Comparison of ENCODE assay signal across 8 cellular contexts in genomic region chrX:21985332-21985777, GRCh38. TPM values are rescaled to one million over a fixed set of nuclear protein-coding genes. Genes with fewer than 3 reads are reported as not detected.
A peak's percentile ranks its signal among the peaks of the same experiment; 100 is the strongest.
DNase-seq lines count a peak whose midpoint lies in the region; ATAC-seq, FAIRE-seq and TF ChIP-seq lines count a peak whose summit lies in the region.

No MANE protein-coding gene starts in this region.

- peaks cover 1% of the 10 kb centered on the region for H3K36me3 ChIP-seq in bronchial epithelial cell (ENCODE audit: control insufficient read depth, insufficient read depth, low read length)
- peaks cover 0 to 24% of the 10 kb centered on the region in 2 donors for H3K36me3 ChIP-seq in kidney (ENCODE audit: control insufficient read depth in 1 of 2, insufficient read depth in 2 of 2, low read length in 2 of 2)

- no peaks in the 10 kb centered on the region for H3K9me3 ChIP-seq in kidney (ENCODE audit: control insufficient read depth in 1 of 2, low read length in 2 of 2)

- no peaks in the 10 kb centered on the region for H3K9me3 Mint-ChIP-seq in WTC11

- H3K36me3 Mint-ChIP-seq in WTC11: peaks cover 28% of the 10 kb centered on the region

- CTCF ChIA-PET in WTC11 (lab: Charles Lee): interaction anchor here (0.6 to 1.5 kb wide), 29 partner anchors 10 to 1243 kb away, joined by 3 to 20 read pairs (median 5); no protein-coding TSS in a partner anchor

- H3K9ac ChIP-seq in kidney (ENCODE audit: low read length in 2 of 2): no peak overlapping the region

- POLR2A ChIA-PET in WTC11 (lab: Charles Lee): no interaction called here

- no peaks in the 10 kb centered on the region for H3K27me3 Mint-ChIP-seq in WTC11 (ENCODE audit: low read depth)

- intact Hi-C loops in kidney (cut with DNase I): no loop called here

- no peak overlapping the region for H3K4me3 Mint-ChIP-seq in WTC11

- FAIRE-seq in bronchial epithelial cell (lab: Jason Lieb, UNC) (peak; percentile 62), kidney (lab: Jason Lieb, UNC) (peak; percentile 99)

- H3K27ac ChIP-seq in kidney (ENCODE audit: low read depth in 2 of 2, low read length in 2 of 2): no peak overlapping the region

- peak; percentile 61 for TF ChIP-seq CTCF in WTC11 (IDR thresholded peaks at IDR 0.05)
- TF ChIP-seq CTCF in bronchial epithelial cell (IDR thresholded peaks at IDR 0.05; ENCODE audit: insufficient read depth, low read length, severe bottlenecking): peak; percentile 58
- TF ChIP-seq CTCF in kidney (IDR thresholded peaks at IDR 0.05; ENCODE audit: borderline replicate concordance, extremely low read depth, insufficient read depth): peak; percentile 80

- ATAC-seq in GM19035 (IDR thresholded peaks at IDR 0.05; ENCODE audit: unreplicated experiment) (peak; percentile 87), HG03159 (IDR thresholded peaks at IDR 0.05; ENCODE audit: unreplicated experiment) (peak; percentile 96), WTC11 (peak; percentile 92)

- H3K27me3 ChIP-seq in bronchial epithelial cell (ENCODE audit: control insufficient read depth, insufficient read depth, low read length): no peaks in the 10 kb centered on the region

- no peak overlapping the region for H3K4me3 ChIP-seq in bronchial epithelial cell (ENCODE audit: low read depth, low read length)
- no peak overlapping the region for H3K4me3 ChIP-seq in kidney (ENCODE audit: low read length in 2 of 2)

- DNase-seq in Ammon's horn (ENCODE audit: low spot score) (peak; percentile 77), NCI-H2196 treated with DMSO at 0.1 percent for 48 hours (lab: John Stamatoyannopoulos, UW; ENCODE audit: unreplicated experiment) (peak; percentile 6), WTC11 (ENCODE audit: low spot score) (peak; percentile 62), bronchial epithelial cell (ENCODE audit: low read depth) (peak; percentile 65), kidney (no peak)
- peak; percentile 56 for DNase-seq in stimulated activated CD4-positive, alpha-beta T cell treated with anti-CD3 and anti-CD28 coated beads, Interleukin-4, amount 100 ng/mL, for 1 hour

- H3K4me1 Mint-ChIP-seq in WTC11: no peaks in the 10 kb centered on the region

- H3K27ac Mint-ChIP-seq in WTC11: no peak overlapping the region; the same call in 1 of the 2 replicates

- no peaks in the 10 kb centered on the region for H3K4me1 ChIP-seq in kidney (ENCODE audit: control insufficient read depth in 1 of 2, insufficient read depth in 1 of 2, low read depth in 1 of 2, low read length in 2 of 2)

TF ChIP-seq in WTC11, 78 proteins besides CTCF, POLR2A, EP300 and RAD21:
- TF ChIP-seq, protein P1, sequence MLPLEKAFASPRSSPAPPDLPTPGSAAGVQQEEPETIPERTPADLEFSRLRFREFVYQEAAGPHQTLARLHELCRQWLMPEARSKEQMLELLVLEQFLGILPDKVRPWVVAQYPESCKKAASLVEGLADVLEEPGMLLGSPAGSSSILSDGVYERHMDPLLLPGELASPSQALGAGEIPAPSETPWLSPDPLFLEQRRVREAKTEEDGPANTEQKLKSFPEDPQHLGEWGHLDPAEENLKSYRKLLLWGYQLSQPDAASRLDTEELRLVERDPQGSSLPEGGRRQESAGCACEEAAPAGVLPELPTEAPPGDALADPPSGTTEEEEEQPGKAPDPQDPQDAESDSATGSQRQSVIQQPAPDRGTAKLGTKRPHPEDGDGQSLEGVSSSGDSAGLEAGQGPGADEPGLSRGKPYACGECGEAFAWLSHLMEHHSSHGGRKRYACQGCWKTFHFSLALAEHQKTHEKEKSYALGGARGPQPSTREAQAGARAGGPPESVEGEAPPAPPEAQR (CRISPR knock-in tag; IDR thresholded peaks at IDR 0.05): no peak
- TF ChIP-seq SOX15 (CRISPR knock-in tag; IDR thresholded peaks at IDR 0.05) (no peak), USF1 (CRISPR knock-in tag; IDR thresholded peaks at IDR 0.05) (no peak), MYBL2 (CRISPR knock-in tag; IDR thresholded peaks at IDR 0.05) (no peak), ZMAT4 (CRISPR knock-in tag; IDR thresholded peaks at IDR 0.05) (no peak), ZBTB43 (CRISPR knock-in tag; IDR thresholded peaks at IDR 0.05) (no peak), NFE2L1 (CRISPR knock-in tag; IDR thresholded peaks at IDR 0.05) (no peak), ZBTB21 (CRISPR knock-in tag; IDR thresholded peaks at IDR 0.05; ENCODE audit: borderline replicate concordance) (no peak), ZNF263 (CRISPR knock-in tag; IDR thresholded peaks at IDR 0.05; ENCODE audit: low read depth) (no peak), CREM (CRISPR knock-in tag; IDR thresholded peaks at IDR 0.05) (no peak), ATF1 (CRISPR knock-in tag; IDR thresholded peaks at IDR 0.05) (no peak), ETV6 (CRISPR knock-in tag; IDR thresholded peaks at IDR 0.05) (no peak), ESRRA (CRISPR knock-in tag; IDR thresholded peaks at IDR 0.05; ENCODE audit: borderline replicate concordance) (no peak), NR2C2 (CRISPR knock-in tag; IDR thresholded peaks at IDR 0.05) (no peak)

RNA-seq across cellular contexts. Expression of gene SMS, which starts 44.8 kb away (rescaled TPM):
- 170 to 173 TPM (median 172 TPM) in 3 replicates for total RNA-seq in WTC11 (2021)
- 200 and 252 TPM in 2 replicates for total RNA-seq in bronchial epithelial cell
- total RNA-seq in kidney: 73.6 TPM
- 147 TPM for polyA plus RNA-seq in kidney (ENCODE audit: insufficient read depth, low read depth, low replicate concordance)

RNA-seq across cellular contexts. Expression of gene PHEX, which starts 46.8 kb away (rescaled TPM):
- total RNA-seq in WTC11 (2021): 0.02 to 0.04 TPM (median 0.02 TPM) in 3 replicates
- total RNA-seq in bronchial epithelial cell: 5.3 and 16.6 TPM in 2 replicates
- total RNA-seq in kidney: 0.25 TPM
- polyA plus RNA-seq in kidney (ENCODE audit: insufficient read depth, low read depth, low replicate concordance): 0.19 TPM
